23 cellular contexts compared by ENCODE assay signal in the genomic region with DNA sequence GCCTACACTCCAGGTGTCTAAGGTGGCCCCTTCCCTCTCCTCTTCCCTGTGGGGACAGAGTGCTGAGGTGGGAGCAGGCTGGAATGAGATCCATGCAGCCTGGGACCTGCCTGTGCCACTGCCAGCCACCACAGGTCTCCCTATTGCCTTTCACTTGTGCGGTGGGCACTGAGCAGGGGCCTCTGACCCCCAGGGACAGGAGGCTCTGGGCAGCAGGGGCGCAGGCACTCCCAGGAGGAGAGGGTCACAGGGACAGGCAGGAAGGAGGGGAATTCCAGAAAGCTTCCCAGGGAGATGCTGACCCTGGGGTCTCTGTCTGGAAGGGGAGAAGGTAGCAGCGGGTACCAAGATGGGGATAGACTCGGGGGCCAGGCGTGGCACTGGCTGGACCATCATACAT.
"Had no signal": no experiment of that assay in that cellular context is flagged by ENCODE, and none has a peak within 500 bp of the region (broad histone marks: within the 10 kb centered on the region; RNA-seq: fewer than 3 reads in every experiment).

No MANE protein-coding gene starts in this region.

- DNase-seq: activated CD4-positive, alpha-beta T cell treated with anti-CD3 and anti-CD28 coated beads for 48 hours; activated CD4-positive, alpha-beta T cell treated with anti-CD3 and anti-CD28 coated beads, Interleukin-2, amount 50 U/mL, for 4 hours; activated naive CD4-positive, alpha-beta T cell treated with anti-CD3 and anti-CD28 coated beads, Interleukin-2, amount 50 U/mL, for 16 hours; activated naive CD8-positive, alpha-beta T cell treated with anti-CD3 and anti-CD28 coated beads, Interleukin-2, amount 10 ng/mL, durations not matched to agents 7 days and 5 days; activated T-cell treated with anti-CD3 and anti-CD28 coated beads, Interleukin-2, amount 50 U/mL, for 1 hour; anterior cingulate cortex; KG1; NCI-H1092; NCI-H1930; NCI-H2107; NCI-H2171 treated with DMSO at 0.1 percent for 48 hours; NCI-H345; NCI-H510A; NCI-H82; NK-92 treated with Interleukin-12 subunit alpha and Interleukin-12 subunit beta, amount 100 ng/mL, for 24 hours; OCI-M1; SHP77 had no signal

- H3K27ac ChIP-seq: adrenal gland, RWPE1, SJSA1 had no signal

- H3K9me3 Mint-ChIP-seq: activated naive CD8-positive, alpha-beta T cell treated with anti-CD3 and anti-CD28 coated beads, Interleukin-2, amount 10 ng/mL, durations not matched to agents 7 days and 5 days; IgD-negative memory B cell; T-helper 1 cell treated with Interleukin-12 subunit alpha and Interleukin-12 subunit beta and Interleukin-4 antibody, amounts not matched to agents 30 μg/mL and 1 μg/mL, for 36 hours had no signal

- H3K27ac Mint-ChIP-seq: activated naive CD8-positive, alpha-beta T cell treated with anti-CD3 and anti-CD28 coated beads, Interleukin-2, amount 10 ng/mL, durations not matched to agents 7 days and 5 days; IgD-negative memory B cell; T-helper 1 cell treated with Interleukin-12 subunit alpha and Interleukin-12 subunit beta and Interleukin-4 antibody, amounts not matched to agents 30 μg/mL and 1 μg/mL, for 36 hours had no signal

- H3K4me1 Mint-ChIP-seq: activated naive CD8-positive, alpha-beta T cell treated with anti-CD3 and anti-CD28 coated beads, Interleukin-2, amount 10 ng/mL, durations not matched to agents 7 days and 5 days; IgD-negative memory B cell had no signal

- H3K36me3 Mint-ChIP-seq: activated naive CD8-positive, alpha-beta T cell treated with anti-CD3 and anti-CD28 coated beads, Interleukin-2, amount 10 ng/mL, durations not matched to agents 7 days and 5 days; IgD-negative memory B cell had no signal

- ATAC-seq: activated CD4-positive, CD25-positive, alpha-beta regulatory T cell treated with anti-CD3 and anti-CD28 coated beads, Interleukin-2, amount 50 U/mL, for 24 hours had no signal

- H3K4me3 Mint-ChIP-seq: activated naive CD8-positive, alpha-beta T cell treated with anti-CD3 and anti-CD28 coated beads, Interleukin-2, amount 10 ng/mL, durations not matched to agents 7 days and 5 days; IgD-negative memory B cell; T-helper 1 cell treated with Interleukin-12 subunit alpha and Interleukin-12 subunit beta and Interleukin-4 antibody, amounts not matched to agents 30 μg/mL and 1 μg/mL, for 36 hours had no signal
